ENCODE assay signal across 6 cellular contexts in the genomic region with DNA sequence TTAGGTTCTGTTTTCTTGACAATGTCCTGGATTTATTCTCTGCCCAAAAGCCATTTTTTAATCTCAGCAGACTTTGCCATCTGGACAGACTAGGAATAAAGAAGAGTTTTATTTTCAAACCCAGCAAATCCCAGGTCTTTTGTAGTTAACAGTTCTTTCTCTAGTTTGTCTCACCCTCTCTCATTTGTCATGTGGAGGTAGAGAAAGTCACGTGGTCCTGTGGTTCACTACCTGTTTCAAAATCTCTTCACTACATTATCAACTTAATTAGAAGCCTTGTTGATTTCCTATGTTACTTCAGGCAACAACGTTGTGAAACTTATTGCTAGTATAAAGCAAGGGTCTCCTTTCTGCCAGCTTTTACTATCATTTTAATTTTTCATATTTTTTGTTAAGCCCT.
"Had no signal": no experiment of that assay in that cellular context is flagged by ENCODE, and none has a peak within 500 bp of the region (broad histone marks: within the 10 kb centered on the region; RNA-seq: fewer than 3 reads in every experiment).

No MANE protein-coding gene starts in this region.

- DNase-seq: IMR-90, KBM-7, KG1 had no signal

- H3K27ac ChIP-seq: HL-60, KMS-11 had no signal

- H3K9ac ChIP-seq: KMS-11 had no signal

- FAIRE-seq: HTR-8/SVneo had no signal

- H3K4me2 ChIP-seq: KMS-11 had no signal
